Comparison of ENCODE assay signal across 14 cellular contexts in genomic region chr1:80640978-80641377, GRCh38.
A peak's percentile ranks its signal among the peaks of the same experiment; 100 is the strongest.
DNase-seq lines count a peak whose midpoint lies in the region; ATAC-seq, FAIRE-seq and TF ChIP-seq lines count a peak whose summit lies in the region.
"Had no signal": no experiment of that assay in that cellular context is flagged by ENCODE, and none has a peak within 500 bp of the region (broad histone marks: within the 10 kb centered on the region; RNA-seq: fewer than 3 reads in every experiment).

No MANE protein-coding gene starts in this region.

- 68 to 75% (median 71%) methylated on average over 3 of the region's 3 CpGs for WGBS in spleen, 5 donors

- intact Hi-C loops in spleen (cut with DNase I; ENCODE audit: low total_unique reads): no loop called here

- peak overlapping the region in 4 of 8 donors; percentile 16 to 61 (median 29) for H3K4me3 ChIP-seq in spleen

- H3K36me3 Mint-ChIP-seq in type B pancreatic cell: no peaks in the 10 kb centered on the region

- TF ChIP-seq POLR2A in spleen (IDR thresholded peaks at IDR 0.05): no peak

- ATAC-seq in GM21825 (IDR thresholded peaks at IDR 0.05; ENCODE audit: unreplicated experiment): peak; percentile 45
- ATAC-seq in HG03378 (IDR thresholded peaks at IDR 0.05; ENCODE audit: unreplicated experiment): peak; percentile 42
- ATAC-seq: HepG2 had no signal

- peak overlapping the region in 5 of 8 donors; percentile 10 to 72 (median 61) for H3K27ac ChIP-seq in spleen

- H3K4me1 ChIP-seq in spleen: peaks cover 0 to 10% (median 0%) of the 10 kb centered on the region in 6 donors

- no peaks in the 10 kb centered on the region for H3K36me3 ChIP-seq in spleen

- no peaks in the 10 kb centered on the region for H3K4me1 Mint-ChIP-seq in type B pancreatic cell (ENCODE audit: unreplicated experiment)

- no peak overlapping the region for H3K27ac Mint-ChIP-seq in type B pancreatic cell
- H3K27ac Mint-ChIP-seq: dendritic cell treated with granulocyte-macrophage colony-stimulating factor and Interleukin-4, amounts not matched to agents 40 ng/mL and 50 ng/mL, for 4 days had no signal

- H3K4me3 Mint-ChIP-seq in type B pancreatic cell: no peak overlapping the region
- H3K4me3 Mint-ChIP-seq: dendritic cell treated with granulocyte-macrophage colony-stimulating factor and Interleukin-4, amounts not matched to agents 40 ng/mL and 50 ng/mL, for 4 days had no signal

- no peaks in the 10 kb centered on the region for H3K27me3 ChIP-seq in spleen (replicated peaks in 1 of 7)

- H3K9me3 Mint-ChIP-seq in type B pancreatic cell: peaks cover 6% of the 10 kb centered on the region

- H3K27me3 Mint-ChIP-seq in type B pancreatic cell: no peaks in the 10 kb centered on the region
- H3K27me3 Mint-ChIP-seq: dendritic cell treated with granulocyte-macrophage colony-stimulating factor and Interleukin-4, amounts not matched to agents 40 ng/mL and 50 ng/mL, for 4 days had no signal

- DNase-seq in GM19239 (ENCODE audit: insufficient read length, low spot score): no peak
- DNase-seq in spleen: no peak
- no peak for DNase-seq in type B pancreatic cell (ENCODE audit: extremely low spot score, unreplicated experiment)
- DNase-seq in SIG-M5 treated with dmso at 0.1 percent for 504 hours (lab: John Stamatoyannopoulos, UW; ENCODE audit: unreplicated experiment): no peak
- DNase-seq in HuH-7 (ENCODE audit: low spot score): no peak
- DNase-seq: activated T-cell treated with anti-CD3 and anti-CD28 coated beads, Interleukin-2, amount 50 U/mL, for 1 hour; anterior cingulate cortex; H7; NCI-H1694; NCI-H774 had no signal

- no peak for TF ChIP-seq CTCF in spleen (IDR thresholded peaks at IDR 0.05 in 8 of 11, conservative IDR thresholded peaks at IDR 0.05 in 3 of 11)
- TF ChIP-seq CTCF in type B pancreatic cell (conservative IDR thresholded peaks at IDR 0.05): no peak

- H3K9me3 ChIP-seq in spleen: peaks cover 0 to 23% (median 0%) of the 10 kb centered on the region in 8 donors

- FAIRE-seq in GM19239 (lab: Jason Lieb, UNC): peak; percentile 73
- FAIRE-seq: HepG2 had no signal
